Comparison of ENCODE assay signal across 27 cellular contexts in the genomic region with DNA sequence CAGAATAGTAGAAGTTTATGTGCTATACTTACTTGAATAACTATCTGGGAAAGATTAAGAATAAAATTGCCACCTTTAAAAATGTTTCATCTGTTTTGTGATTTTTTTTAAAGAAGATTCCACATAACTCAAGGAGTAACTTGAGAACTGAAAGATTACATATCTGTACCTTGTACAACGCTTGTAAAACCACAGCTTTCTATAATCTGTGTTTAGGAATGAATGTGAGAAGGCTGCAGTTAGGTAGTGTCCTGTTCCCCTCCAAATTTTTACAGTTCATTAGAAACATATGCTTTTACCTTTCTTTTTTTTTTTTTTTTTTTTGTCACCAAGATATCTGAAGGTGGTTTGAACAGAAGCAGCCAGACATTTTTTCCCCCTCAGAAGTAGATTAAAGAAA.
"Had no signal": no experiment of that assay in that cellular context is flagged by ENCODE, and none has a peak within 500 bp of the region (broad histone marks: within the 10 kb centered on the region; RNA-seq: fewer than 3 reads in every experiment).

No MANE protein-coding gene starts in this region.

- H3K4me1 ChIP-seq: SJSA1 had no signal

- H3K27ac Mint-ChIP-seq: T-cell; T-helper 1 cell treated with Interleukin-12 subunit alpha and Interleukin-12 subunit beta and Interleukin-4 antibody, amounts not matched to agents 30 μg/mL and 1 μg/mL, for 36 hours had no signal

- H3K27me3 Mint-ChIP-seq: T-cell had no signal

- H3K9me3 ChIP-seq: MG63, SJSA1 had no signal

- H3K9me3 Mint-ChIP-seq: T-cell; T-helper 1 cell treated with Interleukin-12 subunit alpha and Interleukin-12 subunit beta and Interleukin-4 antibody, amounts not matched to agents 30 μg/mL and 1 μg/mL, for 36 hours had no signal

- FAIRE-seq: HepG2, RCC 7860 had no signal

- DNase-seq: IMR-90; Karpas-422; KG1; MG63; NCI-H1092; NCI-H1105 treated with DMSO at 0.1 percent for 48 hours; NCI-H1417 treated with DMSO at 0.1 percent for 48 hours; NCI-H146; NCI-H1694 treated with DMSO at 0.1 percent for 48 hours; NCI-H1930; NCI-H2081; NCI-H2107; NCI-H2227 treated with DMSO at 0.1 percent for 48 hours; NCI-H524; NCI-H526 treated with DMSO at 0.1 percent for 48 hours; NCI-H748 treated with DMSO at 0.1 percent for 48 hours; NK-92 treated with Interleukin-12 subunit alpha and Interleukin-12 subunit beta, amount 100 ng/mL, for 24 hours; Right ventricle myocardium superior; RPMI8226; SIG-M5; SW 1271; T-cell had no signal

- ATAC-seq: HepG2, T-cell had no signal

- H3K36me3 ChIP-seq: MG63, SJSA1 had no signal

- H3K4me1 Mint-ChIP-seq: T-cell had no signal

- H3K27ac ChIP-seq: SJSA1, SK-N-MC had no signal

- H3K4me3 Mint-ChIP-seq: T-cell; T-helper 1 cell treated with Interleukin-12 subunit alpha and Interleukin-12 subunit beta and Interleukin-4 antibody, amounts not matched to agents 30 μg/mL and 1 μg/mL, for 36 hours had no signal

- H3K27me3 ChIP-seq: MG63 had no signal

- H3K36me3 Mint-ChIP-seq: T-cell had no signal

- H3K4me3 ChIP-seq: MG63, SJSA1, SK-N-MC had no signal
